16 cellular contexts compared by ENCODE assay signal in the genomic region with DNA sequence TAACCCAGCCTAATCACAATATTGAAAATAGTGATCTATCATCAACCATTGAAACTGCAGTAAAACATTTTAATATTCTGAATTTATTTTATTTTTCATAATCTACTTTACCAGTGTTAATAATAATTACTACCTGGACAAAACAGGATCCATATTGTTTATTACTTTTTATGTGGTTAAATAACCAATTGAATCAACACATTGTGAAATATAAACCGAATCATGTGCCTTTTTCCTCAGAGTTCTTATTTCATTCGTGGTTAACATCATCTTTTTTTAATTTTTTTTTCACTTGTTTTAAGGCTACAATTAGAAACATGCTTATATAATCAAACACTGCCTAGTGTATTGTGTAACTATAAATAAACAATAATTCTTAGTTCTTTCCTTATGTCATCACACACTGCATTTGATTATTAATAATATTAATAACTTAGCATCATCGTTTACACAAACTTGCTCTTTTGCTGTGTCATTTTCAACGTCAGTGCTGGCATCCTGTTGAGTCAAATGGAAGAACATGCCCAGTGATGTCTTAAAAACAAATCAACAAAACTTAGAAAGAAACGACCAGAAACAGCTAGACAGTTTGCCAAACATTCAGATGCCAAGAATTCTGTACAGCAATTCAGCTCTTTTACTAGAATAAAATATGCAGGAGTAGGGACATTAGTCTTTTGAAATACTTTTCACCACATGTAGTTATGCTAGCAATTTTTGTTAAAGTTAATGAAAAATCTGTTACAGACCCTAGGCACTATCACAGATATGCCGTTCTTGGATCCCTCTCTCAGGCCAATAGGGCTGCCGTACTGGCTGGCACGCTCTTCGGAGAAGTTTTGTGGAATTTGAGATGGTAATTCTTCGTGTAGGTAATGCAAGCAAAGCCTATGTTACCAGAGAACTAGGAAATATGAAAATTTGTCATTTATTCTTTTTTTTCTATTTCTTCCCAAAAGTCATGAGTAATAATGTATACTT.
DNase-seq lines count a peak whose midpoint lies in the region; ATAC-seq and TF ChIP-seq lines count a peak whose summit lies in the region.
"Had no signal": no experiment of that assay in that cellular context is flagged by ENCODE, and none has a peak within 500 bp of the region (broad histone marks: within the 10 kb centered on the region; RNA-seq: fewer than 3 reads in every experiment).

No MANE protein-coding gene starts in this region.

- in situ Hi-C loops in KBM-7 (cut with MboI; ENCODE audit: low pct_unique_long_range_greater_than_20kb, low sequenced_read_pairs), result no loop called here

- no peaks in the 10 kb centered on the region for H3K9me3 ChIP-seq in PC-3 (ENCODE audit: low read length)
- H3K9me3 ChIP-seq in esophagus muscularis mucosa, result peaks cover 0 to 20% (median 4%) of the 10 kb centered on the region in 4 donors
- no peaks in the 10 kb centered on the region for H3K9me3 ChIP-seq in psoas muscle
- H3K9me3 ChIP-seq: body of pancreas had no signal

- H2AFZ ChIP-seq in PC-3 (ENCODE audit: low read length), result peak overlapping the region; percentile 7; the same call in 1 of the 2 replicates

- TF ChIP-seq CTCF in BJ (IDR thresholded peaks at IDR 0.05; ENCODE audit: insufficient read depth, low read depth, low read length), result no peak
- no peak for TF ChIP-seq CTCF in PC-3 (conservative IDR thresholded peaks at IDR 0.05; ENCODE audit: low read depth, low read length)
- TF ChIP-seq CTCF in esophagus muscularis mucosa (IDR thresholded peaks at IDR 0.05), result no peak
- TF ChIP-seq CTCF in omental fat pad (IDR thresholded peaks at IDR 0.05), result no peak
- TF ChIP-seq CTCF in psoas muscle (IDR thresholded peaks at IDR 0.05), result no peak

- no peak overlapping the region for H3K4me2 ChIP-seq in PC-3 (ENCODE audit: low read length)

- ATAC-seq in PC-3 (no peak), omental fat pad (ENCODE audit: low FRiP score) (peak; percentile 87), psoas muscle (no peak)
- ATAC-seq: body of pancreas; CD8-positive, alpha-beta T cell; HepG2; left colon had no signal

- H3K27ac ChIP-seq in PC-3 (ENCODE audit: low read length) (peak overlapping the region; percentile 11; the same call in 1 of the 2 replicates), esophagus muscularis mucosa (replicated peaks in 1 of 4) (peak overlapping the region; percentile 13 to 35 (median 22)), psoas muscle (no peak overlapping the region)
- H3K27ac ChIP-seq: body of pancreas had no signal

- no peak for TF ChIP-seq EP300 in esophagus muscularis mucosa (IDR thresholded peaks at IDR 0.05)

- CTCF ChIA-PET in BJ (lab: Yijun Ruan, JAX), result no interaction called here
- CTCF ChIA-PET in PC-3 (lab: Charles Lee), result no interaction called here

- H3K36me3 ChIP-seq in BJ (ENCODE audit: control insufficient read depth, insufficient read depth, low read length), result no peaks in the 10 kb centered on the region
- H3K36me3 ChIP-seq in PC-3 (ENCODE audit: low read depth, low read length), result no peaks in the 10 kb centered on the region
- no peaks in the 10 kb centered on the region for H3K36me3 ChIP-seq in esophagus muscularis mucosa
- no peaks in the 10 kb centered on the region for H3K36me3 ChIP-seq in psoas muscle (ENCODE audit: insufficient read depth in 1 of 2, low read depth in 1 of 2)

- no peak overlapping the region for H3K9ac ChIP-seq in PC-3 (ENCODE audit: low read length)

- H3K79me2 ChIP-seq in PC-3 (ENCODE audit: low read length), result no peaks in the 10 kb centered on the region

- H4K20me1 ChIP-seq in PC-3 (ENCODE audit: low read length), result no peaks in the 10 kb centered on the region

- no peak overlapping the region for H3K4me3 ChIP-seq in BJ (ENCODE audit: low read depth, low read length)
- H3K4me3 ChIP-seq in PC-3 (ENCODE audit: low read length), result no peak overlapping the region
- no peak overlapping the region for H3K4me3 ChIP-seq in esophagus muscularis mucosa
- no peak overlapping the region for H3K4me3 ChIP-seq in psoas muscle
- H3K4me3 ChIP-seq: body of pancreas had no signal

- 59% methylated on average over 10 of the region's 10 CpGs for WGBS in esophagus muscularis mucosa
- WGBS in psoas muscle, 3 donors, result 26 to 39% (median 27%) methylated on average over 10 of the region's 10 CpGs

- no TSS peak for BruUV-seq in PC-3 (replicated peaks; lab: Mats Ljungman, UMichigan)

- H3K4me1 ChIP-seq in PC-3 (ENCODE audit: insufficient read depth, low read length) (peaks cover 21% of the 10 kb centered on the region), esophagus muscularis mucosa (peaks cover 0 to 18% (median 10%) of the 10 kb centered on the region in 4 donors), psoas muscle (no peaks in the 10 kb centered on the region)

- no peaks in the 10 kb centered on the region for H3F3A ChIP-seq in PC-3 (ENCODE audit: low read length, unreplicated experiment)

- POLR2A ChIA-PET in BJ (lab: Charles Lee) (no interaction called here), PC-3 (lab: Charles Lee; ENCODE audit: unreplicated experiment) (no interaction called here)

- intact Hi-C loops in PC-3 (cut with micrococcal nuclease) (loop anchor here (5.0 to 10.0 kb wide), 3 partner anchors 160 to 548 kb away; no protein-coding TSS in a partner anchor), esophagus muscularis mucosa (cut with DNase I) (no loop called here), psoas muscle (cut with DNase I) (no loop called here)

- no peaks in the 10 kb centered on the region for H3K27me3 ChIP-seq in BJ (ENCODE audit: control insufficient read depth, insufficient read depth, low read length)
- H3K27me3 ChIP-seq in PC-3 (ENCODE audit: low read length), result no peaks in the 10 kb centered on the region
- no peaks in the 10 kb centered on the region for H3K27me3 ChIP-seq in esophagus muscularis mucosa
- H3K27me3 ChIP-seq in psoas muscle (ENCODE audit: insufficient read depth in 3 of 3, low read length in 2 of 3), result no peaks in the 10 kb centered on the region
- H3K27me3 ChIP-seq: body of pancreas had no signal

- H3K9me2 ChIP-seq in PC-3 (replicated peaks; ENCODE audit: low read length), result no peaks in the 10 kb centered on the region

- DNase-seq in BJ (ENCODE audit: low read depth) (peak; percentile 64), PC-3 (peak; percentile 46), esophagus muscularis mucosa (ENCODE audit: extremely low spot score) (no peak), omental fat pad (ENCODE audit: low spot score) (peak; percentile 24), psoas muscle (no peak), amygdala (lab: John Stamatoyannopoulos, UW) (no peak), KBM-7 (no peak), CD1c-positive myeloid dendritic cell (ENCODE audit: extremely low spot score) (no peak)
- DNase-seq: activated CD4-positive, alpha-beta T cell treated with anti-CD3 and anti-CD28 coated beads for 1 hour; CD8-positive, alpha-beta T cell; erythroblast; left colon; NCI-H1694 treated with DMSO at 0.1 percent for 48 hours; stimulated activated naive CD4-positive, alpha-beta T cell treated with Interleukin-2 at 50 U/mL for 16 hours had no signal

- no peak for TF ChIP-seq POLR2A in esophagus muscularis mucosa (IDR thresholded peaks at IDR 0.05; ENCODE audit: low read depth)

Comparison
In these comparisons a context has a peak if more than half of its experiments do, and no peak if none do; other contexts are left out.
1. DNase-seq: peak in BJ (single experiment), PC-3 (single experiment) and omental fat pad (single experiment); none in esophagus muscularis mucosa (single experiment), psoas muscle (0 of 2), amygdala (0 of 56), KBM-7 (single experiment) and CD1c-positive myeloid dendritic cell (single experiment).